In genomic region chr1:234588402-234588801, GRCh38 we compare ENCODE assay signal across 29 cellular contexts.
"Had no signal": no experiment of that assay in that cellular context is flagged by ENCODE, and none has a peak within 500 bp of the region (broad histone marks: within the 10 kb centered on the region; RNA-seq: fewer than 3 reads in every experiment).

No MANE protein-coding gene starts in this region.

- H3K4me3 Mint-ChIP-seq: activated CD4-positive, alpha-beta T cell treated with anti-CD3 and anti-CD28 coated beads, Interleukin-2, amount 10 ng/mL, durations not matched to agents 7 days and 5 days; activated CD8-positive, alpha-beta memory T cell treated with anti-CD3 and anti-CD28 coated beads, Interleukin-2, amount 10 ng/mL, durations not matched to agents 7 days and 5 days; activated CD8-positive, alpha-beta T cell treated with anti-CD3 and anti-CD28 coated beads for 36 hours; activated naive CD4-positive, alpha-beta T cell treated with anti-CD3 and anti-CD28 coated beads, Interleukin-2, amount 50 U/mL, for 24 hours; effector memory CD8-positive, alpha-beta T cell; nephron progenitor cell; stimulated activated naive B cell treated with anti-CD40 and anti-IgM and Interleukin-4, amounts not matched to agents 10 μg/mL and 1 μg/mL and 100 μg/mL, for 72 hours; T-helper 2 cell treated with Interferon-gamma antibody and Interleukin-4, amounts not matched to agents 5 μg/mL and 100 μg/mL, for 36 hours; type B pancreatic cell had no signal

- H3K9me3 Mint-ChIP-seq: activated CD4-positive, alpha-beta T cell treated with anti-CD3 and anti-CD28 coated beads, Interleukin-2, amount 10 ng/mL, durations not matched to agents 7 days and 5 days; activated CD8-positive, alpha-beta T cell treated with anti-CD3 and anti-CD28 coated beads for 36 hours; activated naive CD4-positive, alpha-beta T cell treated with anti-CD3 and anti-CD28 coated beads, Interleukin-2, amount 50 U/mL, for 24 hours; effector memory CD8-positive, alpha-beta T cell; nephron progenitor cell; stimulated activated naive B cell treated with anti-CD40 and anti-IgM and Interleukin-4, amounts not matched to agents 10 μg/mL and 1 μg/mL and 100 μg/mL, for 72 hours; T-helper 2 cell treated with Interferon-gamma antibody and Interleukin-4, amounts not matched to agents 5 μg/mL and 100 μg/mL, for 36 hours had no signal

- H3K27me3 ChIP-seq: adrenal gland, colonic mucosa, dorsolateral prefrontal cortex, esophagus muscularis mucosa, heart left ventricle, sigmoid colon, testis had no signal

- H3K79me2 ChIP-seq: parathyroid adenoma had no signal

- DNase-seq: activated CD4-positive, alpha-beta T cell treated with anti-CD3 and anti-CD28 coated beads, Interleukin-2, amount 10 ng/mL, durations not matched to agents 7 days and 5 days; activated CD4-positive, CD25-positive, alpha-beta regulatory T cell treated with anti-CD3 and anti-CD28 coated beads, Interleukin-2, amount 50 U/mL, for 72 hours; activated CD8-positive, alpha-beta memory T cell treated with anti-CD3 and anti-CD28 coated beads, Interleukin-2, amount 10 ng/mL, durations not matched to agents 7 days and 5 days; activated CD8-positive, alpha-beta T cell treated with anti-CD3 and anti-CD28 coated beads for 36 hours; activated gamma-delta T cell; activated T-cell treated with anti-CD3 and anti-CD28 coated beads for 4 hours; adrenal gland; colonic mucosa; dorsolateral prefrontal cortex; effector memory CD8-positive, alpha-beta T cell; heart left ventricle; islet precursor cell; left colon; mesenchymal stem cell; mucosa of descending colon; nephron progenitor cell; sigmoid colon; stimulated activated CD4-positive, alpha-beta T cell treated with anti-CD3 and anti-CD28 coated beads, Interleukin-15, amount 100 ng/mL, for 24 hours; stimulated activated CD4-positive, alpha-beta T cell treated with anti-CD3 and anti-CD28 coated beads, Interleukin-2, amount 100 ng/mL, for 48 hours; stimulated activated CD8-positive, alpha-beta memory T cell treated with anti-CD3 and anti-CD28 coated beads, Interleukin-4, amount 100 ng/mL, for 48 hours; stimulated activated naive B cell treated with anti-CD40 and anti-IgM and Interleukin-4, amounts not matched to agents 10 μg/mL and 1 μg/mL and 100 μg/mL, for 72 hours; testis had no signal

- H3K36me3 ChIP-seq: adrenal gland, colonic mucosa, esophagus muscularis mucosa, heart left ventricle, sigmoid colon had no signal

- H3K27me3 Mint-ChIP-seq: activated naive CD4-positive, alpha-beta T cell treated with anti-CD3 and anti-CD28 coated beads, Interleukin-2, amount 50 U/mL, for 24 hours; type B pancreatic cell had no signal

- H3K27ac Mint-ChIP-seq: activated CD4-positive, alpha-beta T cell treated with anti-CD3 and anti-CD28 coated beads, Interleukin-2, amount 10 ng/mL, durations not matched to agents 7 days and 5 days; activated CD8-positive, alpha-beta memory T cell treated with anti-CD3 and anti-CD28 coated beads, Interleukin-2, amount 10 ng/mL, durations not matched to agents 7 days and 5 days; activated CD8-positive, alpha-beta T cell treated with anti-CD3 and anti-CD28 coated beads for 36 hours; activated naive CD4-positive, alpha-beta T cell treated with anti-CD3 and anti-CD28 coated beads, Interleukin-2, amount 50 U/mL, for 24 hours; effector memory CD8-positive, alpha-beta T cell; nephron progenitor cell; stimulated activated naive B cell treated with anti-CD40 and anti-IgM and Interleukin-4, amounts not matched to agents 10 μg/mL and 1 μg/mL and 100 μg/mL, for 72 hours; T-helper 2 cell treated with Interferon-gamma antibody and Interleukin-4, amounts not matched to agents 5 μg/mL and 100 μg/mL, for 36 hours; type B pancreatic cell had no signal

- H2AFZ ChIP-seq: parathyroid adenoma had no signal

- H3K4me3 ChIP-seq: adrenal gland, colonic mucosa, dorsolateral prefrontal cortex, esophagus muscularis mucosa, heart left ventricle, mucosa of descending colon, sigmoid colon, smooth muscle cell, testis had no signal

- ATAC-seq: activated CD8-positive, alpha-beta memory T cell treated with anti-CD3 and anti-CD28 coated beads, Interleukin-2, amount 10 ng/mL, durations not matched to agents 7 days and 5 days; activated CD8-positive, alpha-beta T cell treated with anti-CD3 and anti-CD28 coated beads for 36 hours; effector memory CD8-positive, alpha-beta T cell; left colon; mucosa of descending colon; stimulated activated naive B cell treated with anti-CD40 and anti-IgM and Interleukin-4, amounts not matched to agents 10 μg/mL and 1 μg/mL and 100 μg/mL, for 72 hours had no signal

- H3K4me2 ChIP-seq: smooth muscle cell had no signal

- H3K27ac ChIP-seq: colonic mucosa, dorsolateral prefrontal cortex, parathyroid adenoma, testis, VCaP had no signal

- H3K4me1 ChIP-seq: colonic mucosa, parathyroid adenoma had no signal

- H3K4me1 Mint-ChIP-seq: activated naive CD4-positive, alpha-beta T cell treated with anti-CD3 and anti-CD28 coated beads, Interleukin-2, amount 50 U/mL, for 24 hours had no signal

- H3K36me3 Mint-ChIP-seq: activated CD8-positive, alpha-beta memory T cell treated with anti-CD3 and anti-CD28 coated beads, Interleukin-2, amount 10 ng/mL, durations not matched to agents 7 days and 5 days; activated naive CD4-positive, alpha-beta T cell treated with anti-CD3 and anti-CD28 coated beads, Interleukin-2, amount 50 U/mL, for 24 hours; stimulated activated naive B cell treated with anti-CD40 and anti-IgM and Interleukin-4, amounts not matched to agents 10 μg/mL and 1 μg/mL and 100 μg/mL, for 72 hours; type B pancreatic cell had no signal

- H3K9me3 ChIP-seq: adrenal gland, colonic mucosa, esophagus muscularis mucosa, heart left ventricle, mucosa of descending colon, sigmoid colon, testis had no signal
